ENCODE assay signal across 8 cellular contexts in genomic region chr3:126267169-126267975, GRCh38.
DNase-seq lines count a peak whose midpoint lies in the region; ATAC-seq and TF ChIP-seq lines count a peak whose summit lies in the region.

No MANE protein-coding gene starts in this region.

- peaks cover 21% of the 10 kb centered on the region for H3F3A ChIP-seq in neural progenitor cell (ENCODE audit: low read depth)

- CTCF ChIA-PET in GM10248 (lab: Yijun Ruan, JAX): no interaction called here

- H3K4me1 Mint-ChIP-seq in neural progenitor cell: peaks cover 34% of the 10 kb centered on the region
- H3K4me1 Mint-ChIP-seq in activated T-cell treated with anti-CD3 and anti-CD28 coated beads, Interleukin-2, amount 50 U/mL, for 24 hours (ENCODE audit: low read depth): no peaks in the 10 kb centered on the region

- H3K4me1 ChIP-seq in neural progenitor cell: peaks cover 25% of the 10 kb centered on the region

- DNase-seq in GM03348 (ENCODE audit: low spot score) (peak; percentile 93), foreskin melanocyte (peak; percentile 93), neural progenitor cell (ENCODE audit: low spot score) (peak; percentile 97), GM10248 (ENCODE audit: extremely low spot score) (no peak)
- DNase-seq in stimulated activated naive CD4-positive, alpha-beta T cell (lab: John Stamatoyannopoulos, UW): no peak
- no peak for DNase-seq in activated naive CD4-positive, alpha-beta T cell treated with anti-CD3 and anti-CD28 coated beads, Interleukin-2, amount 50 U/mL, for 72 hours (ENCODE audit: low spot score in 2 of 2)
- DNase-seq in activated T-cell treated with anti-CD3 and anti-CD28 coated beads, Interleukin-2, amount 50 U/mL, for 24 hours: no peak

- H3K27me3 ChIP-seq in neural progenitor cell: peaks cover 4% of the 10 kb centered on the region

- TF ChIP-seq CTCF in neural progenitor cell (IDR thresholded peaks at IDR 0.05) (peak; percentile 22), GM10248 (IDR thresholded peaks at IDR 0.05; ENCODE audit: control extremely low read depth, extremely low read depth, low read depth, missing control alignments) (no peak)

- no peaks in the 10 kb centered on the region for H3K9me3 Mint-ChIP-seq in neural progenitor cell
- H3K9me3 Mint-ChIP-seq in activated naive CD4-positive, alpha-beta T cell treated with anti-CD3 and anti-CD28 coated beads, Interleukin-2, amount 50 U/mL, for 72 hours: no peaks in the 10 kb centered on the region
- no peaks in the 10 kb centered on the region for H3K9me3 Mint-ChIP-seq in activated T-cell treated with anti-CD3 and anti-CD28 coated beads, Interleukin-2, amount 50 U/mL, for 24 hours

- peak; percentile 88 for ATAC-seq in SK-N-SH treated with all-trans-retinoic acid at 6 μM for 48 hours
- ATAC-seq in activated naive CD4-positive, alpha-beta T cell treated with anti-CD3 and anti-CD28 coated beads, Interleukin-2, amount 50 U/mL, for 72 hours: no peak

- POLR2A ChIA-PET in GM10248 (lab: Yijun Ruan, JAX): no interaction called here

- peak overlapping the region; percentile 81 for H2AFZ ChIP-seq in neural progenitor cell (replicated peaks)

- peak overlapping the region; percentile 29 for H3K9ac ChIP-seq in neural progenitor cell

- peaks cover 19% of the 10 kb centered on the region for H3K27me3 Mint-ChIP-seq in neural progenitor cell (ENCODE audit: insufficient read depth, low read depth)
- peaks cover 47% of the 10 kb centered on the region for H3K27me3 Mint-ChIP-seq in activated T-cell treated with anti-CD3 and anti-CD28 coated beads, Interleukin-2, amount 50 U/mL, for 24 hours

- peak overlapping the region; percentile 44 for H3K4me3 ChIP-seq in neural progenitor cell

- no peaks in the 10 kb centered on the region for H3K9me3 ChIP-seq in neural progenitor cell (ENCODE audit: low read depth)

- no peaks in the 10 kb centered on the region for H4K20me1 ChIP-seq in neural progenitor cell (ENCODE audit: low read depth)

- no peaks in the 10 kb centered on the region for H3K79me2 ChIP-seq in neural progenitor cell (ENCODE audit: low read depth)

- H3K4me2 ChIP-seq in neural progenitor cell: peak overlapping the region; percentile 74

- peak overlapping the region; percentile 83 for H3K4me3 Mint-ChIP-seq in neural progenitor cell
- no peak overlapping the region for H3K4me3 Mint-ChIP-seq in activated T-cell treated with anti-CD3 and anti-CD28 coated beads, Interleukin-2, amount 50 U/mL, for 24 hours

- H3K36me3 ChIP-seq in neural progenitor cell: no peaks in the 10 kb centered on the region

- no peaks in the 10 kb centered on the region for H3K36me3 Mint-ChIP-seq in neural progenitor cell
- H3K36me3 Mint-ChIP-seq in activated naive CD4-positive, alpha-beta T cell treated with anti-CD3 and anti-CD28 coated beads, Interleukin-2, amount 50 U/mL, for 72 hours: no peaks in the 10 kb centered on the region
- no peaks in the 10 kb centered on the region for H3K36me3 Mint-ChIP-seq in activated T-cell treated with anti-CD3 and anti-CD28 coated beads, Interleukin-2, amount 50 U/mL, for 24 hours (ENCODE audit: low read depth)

- H3K27ac Mint-ChIP-seq in neural progenitor cell: peak overlapping the region; percentile 95
- H3K27ac Mint-ChIP-seq in activated naive CD4-positive, alpha-beta T cell treated with anti-CD3 and anti-CD28 coated beads, Interleukin-2, amount 50 U/mL, for 72 hours: no peak overlapping the region
- H3K27ac Mint-ChIP-seq in activated T-cell treated with anti-CD3 and anti-CD28 coated beads, Interleukin-2, amount 50 U/mL, for 24 hours: no peak overlapping the region

- peak overlapping the region; percentile 95 for H3K27ac ChIP-seq in neural progenitor cell

TF ChIP-seq in SK-N-SH treated with all-trans-retinoic acid at 6 μM for 48 hours, 23 proteins besides CTCF, POLR2A, EP300 and RAD21:
- no peak for TF ChIP-seq ESRRG (CRISPR knock-in tag; IDR thresholded peaks at IDR 0.05)
- TF ChIP-seq OSR1 (CRISPR knock-in tag; IDR thresholded peaks at IDR 0.05): no peak
- no peak for TF ChIP-seq ZNF8 (CRISPR knock-in tag; IDR thresholded peaks at IDR 0.05)
- TF ChIP-seq ZNF565 (CRISPR knock-in tag; conservative IDR thresholded peaks at IDR 0.05; ENCODE audit: low read depth): no peak
- TF ChIP-seq SNAI2 (CRISPR knock-in tag; IDR thresholded peaks at IDR 0.05): no peak
- no peak for TF ChIP-seq TCF4 (CRISPR knock-in tag; IDR thresholded peaks at IDR 0.05; ENCODE audit: borderline replicate concordance)
- TF ChIP-seq ISL1 (CRISPR knock-in tag; IDR thresholded peaks at IDR 0.05): no peak
- TF ChIP-seq ZFP3 (CRISPR knock-in tag; IDR thresholded peaks at IDR 0.05): no peak
- no peak for TF ChIP-seq BACH2 (CRISPR knock-in tag; IDR thresholded peaks at IDR 0.05; ENCODE audit: borderline replicate concordance)
- TF ChIP-seq CREB5 (CRISPR knock-in tag; IDR thresholded peaks at IDR 0.05; ENCODE audit: low read depth): no peak

Comparison
In these comparisons a context has a peak if more than half of its experiments do, and no peak if none do; other contexts are left out.
1. DNase-seq: peak in GM03348 (single experiment), foreskin melanocyte (single experiment) and neural progenitor cell (single experiment); none in stimulated activated naive CD4-positive, alpha-beta T cell (0 of 6), GM10248 (single experiment), activated naive CD4-positive, alpha-beta T cell treated with anti-CD3 and anti-CD28 coated beads, Interleukin-2, amount 50 U/mL, for 72 hours (0 of 2) and activated T-cell treated with anti-CD3 and anti-CD28 coated beads, Interleukin-2, amount 50 U/mL, for 24 hours (single experiment).